In genomic region chr16:50367777-50368409, GRCh38 we compare ENCODE assay signal across 8 cellular contexts. TPM values are rescaled to one million over a fixed set of nuclear protein-coding genes. Genes with fewer than 3 reads are reported as not detected.
DNase-seq lines count a peak whose midpoint lies in the region; ATAC-seq, FAIRE-seq and TF ChIP-seq lines count a peak whose summit lies in the region.

No MANE protein-coding gene starts in this region.

- no peaks in the 10 kb centered on the region for H3K27me3 ChIP-seq in OCI-LY1 (ENCODE audit: insufficient read depth, low read length)
- H3K27me3 ChIP-seq in pancreas, result no peaks in the 10 kb centered on the region

- peak overlapping the region; percentile 97 for H3K9ac ChIP-seq in OCI-LY1 (ENCODE audit: low read length)

- H3K79me2 ChIP-seq in OCI-LY1 (ENCODE audit: insufficient read depth, low read length), result peaks cover 26% of the 10 kb centered on the region; the same call in 1 of the 2 replicates

- H3K9me3 ChIP-seq in OCI-LY1 (ENCODE audit: low read length), result no peaks in the 10 kb centered on the region
- H3K9me3 ChIP-seq in pancreas, result no peaks in the 10 kb centered on the region

- H3K9me2 ChIP-seq in OCI-LY1 (ENCODE audit: low read depth, low read length), result no peaks in the 10 kb centered on the region

- DNase-seq in GM12864 (ENCODE audit: low read depth) (no peak), epithelial cell of prostate (ENCODE audit: low read depth, low spot score) (peak; percentile 10), pancreas (no peak), DMS79 (lab: John Stamatoyannopoulos, UW) (no peak), iPS-NIHi11 (ENCODE audit: low spot score) (no peak), globus pallidus (ENCODE audit: low spot score) (no peak)
- DNase-seq in NK-92 treated with Interleukin-12 subunit alpha and Interleukin-12 subunit beta, amount 100 ng/mL, for 24 hours (lab: John Stamatoyannopoulos, UW), result no peak

- H3K4me3 ChIP-seq in GM12864 (ENCODE audit: low read depth, low read length) (peak overlapping the region; percentile 94), OCI-LY1 (ENCODE audit: low read depth, low read length, poor library complexity, severe bottlenecking) (peak overlapping the region; percentile 96), pancreas (peak overlapping the region; percentile 87 to 100 (median 98))

- H3K36me3 ChIP-seq in OCI-LY1 (ENCODE audit: insufficient read depth, low read length) (peaks cover 43% of the 10 kb centered on the region), pancreas (no peaks in the 10 kb centered on the region)

- 4% methylated on average over 23 of the region's 23 CpGs for WGBS in pancreas, 2 donors

- no peak for FAIRE-seq in pancreas (lab: Jason Lieb, UNC)

- ATAC-seq in pancreas, result no peak

- H3K4me2 ChIP-seq in OCI-LY1 (ENCODE audit: low read length), result peak overlapping the region; percentile 61

- H4K20me1 ChIP-seq in OCI-LY1 (ENCODE audit: insufficient read depth, low read length), result no peaks in the 10 kb centered on the region; the same call in 1 of the 2 replicates

- H2AFZ ChIP-seq in OCI-LY1 (ENCODE audit: low read length), result no peak overlapping the region

- H3K4me1 ChIP-seq in OCI-LY1 (ENCODE audit: insufficient read depth, low read length, severe bottlenecking) (peaks cover 28% of the 10 kb centered on the region), pancreas (peaks cover 0 to 20% (median 20%) of the 10 kb centered on the region in 3 donors)

- intact Hi-C loops in pancreas (cut with DNase I), result no loop called here

- H3K27ac ChIP-seq in OCI-LY1 (ENCODE audit: low read depth, low read length, poor library complexity, severe bottlenecking) (no peak overlapping the region), epithelial cell of prostate (peak overlapping the region; percentile 63), pancreas (peak overlapping the region in 1 of 4 donors; percentile 7)

- TF ChIP-seq CTCF in GM12864 (IDR thresholded peaks at IDR 0.05; ENCODE audit: low read depth, low read length, missing control alignments), result no peak
- no peak for TF ChIP-seq CTCF in OCI-LY1 (IDR thresholded peaks at IDR 0.05; ENCODE audit: low read length)
- TF ChIP-seq CTCF in pancreas (IDR thresholded peaks at IDR 0.05), result no peak

- no peaks in the 10 kb centered on the region; the same call in 1 of the 2 replicates for H3F3A ChIP-seq in OCI-LY1 (ENCODE audit: insufficient read depth, low read length)

RNA-seq across cellular contexts. Expression of gene BRD7, which starts 0.9 kb away (rescaled TPM):
- 10 to 100 TPM; 25.4 to 40.4 (median 32.4) TPM for total RNA-seq in pancreas
- polyA plus RNA-seq in pancreas, result 10 to 100 TPM; 23.4 to 34.2 TPM
